Comparison of ENCODE assay signal across 7 cellular contexts in genomic region chr16:153129-153521, GRCh38. TPM values are rescaled to one million over a fixed set of nuclear protein-coding genes. Genes with fewer than 3 reads are reported as not detected.
A peak's percentile ranks its signal among the peaks of the same experiment; 100 is the strongest.
DNase-seq lines count a peak whose midpoint lies in the region; ATAC-seq and TF ChIP-seq lines count a peak whose summit lies in the region.
"Not testable (repeated sequence)": the region's sequence is repeated elsewhere in the genome, so short reads cannot be mapped to it uniquely, and the experiment has no call there.
"Had no signal": no experiment of that assay in that cellular context is flagged by ENCODE, and none has a peak within 500 bp of the region (broad histone marks: within the 10 kb centered on the region; RNA-seq: fewer than 3 reads in every experiment).

No MANE protein-coding gene starts in this region.

- not testable (repeated sequence) for H3K9me3 Mint-ChIP-seq in stimulated activated effector memory CD8-positive, alpha-beta T cell treated with anti-CD3 and anti-CD28 coated beads, Interleukin-12 subunit alpha, Interleukin-12 subunit beta, amount 100 ng/mL, for 72 hours

- H3K4me1 Mint-ChIP-seq in stimulated activated effector memory CD8-positive, alpha-beta T cell treated with anti-CD3 and anti-CD28 coated beads, Interleukin-12 subunit alpha, Interleukin-12 subunit beta, amount 100 ng/mL, for 72 hours: not testable (repeated sequence)

- H3K4me1 ChIP-seq in body of pancreas: peaks cover 10% of the 10 kb centered on the region

- not testable (repeated sequence) for H3K27ac Mint-ChIP-seq in stimulated activated effector memory CD8-positive, alpha-beta T cell treated with anti-CD3 and anti-CD28 coated beads, Interleukin-12 subunit alpha, Interleukin-12 subunit beta, amount 100 ng/mL, for 72 hours

- intact Hi-C loops in body of pancreas (cut with DNase I): not testable (repeated sequence)

- WGBS in body of pancreas, 2 donors: 51 to 67% methylated on average over 5 of the region's 6 CpGs

- not testable (repeated sequence) for TF ChIP-seq CTCF in body of pancreas (IDR thresholded peaks at IDR 0.05)

- not testable (repeated sequence) for H3K27me3 ChIP-seq in body of pancreas

- not testable (repeated sequence) for DNase-seq in body of pancreas; stimulated activated effector memory CD8-positive, alpha-beta T cell treated with anti-CD3 and anti-CD28 coated beads, Interleukin-12 subunit alpha, Interleukin-12 subunit beta, amount 100 ng/mL, for 72 hours (ENCODE audit: low spot score in 2 of 2)

- H3K9me3 ChIP-seq in body of pancreas: not testable (repeated sequence)

- H3K36me3 ChIP-seq in body of pancreas (replicated peaks in 1 of 2; ENCODE audit: insufficient read depth in 1 of 2, low read depth in 2 of 2): not testable (repeated sequence)

- H3K36me3 Mint-ChIP-seq in stimulated activated effector memory CD8-positive, alpha-beta T cell treated with anti-CD3 and anti-CD28 coated beads, Interleukin-12 subunit alpha, Interleukin-12 subunit beta, amount 100 ng/mL, for 72 hours: not testable (repeated sequence)

- H3K27ac ChIP-seq in body of pancreas: not testable (repeated sequence)

- TF ChIP-seq POLR2A in body of pancreas (IDR thresholded peaks at IDR 0.05): not testable (repeated sequence)

- ATAC-seq in body of pancreas: peak; percentile 19
- ATAC-seq in stimulated activated effector memory CD8-positive, alpha-beta T cell treated with anti-CD3 and anti-CD28 coated beads, Interleukin-12 subunit alpha, Interleukin-12 subunit beta, amount 100 ng/mL, for 72 hours: peak; percentile 38

- not testable (repeated sequence) for H3K4me3 ChIP-seq in body of pancreas

- H3K4me3 Mint-ChIP-seq in stimulated activated effector memory CD8-positive, alpha-beta T cell treated with anti-CD3 and anti-CD28 coated beads, Interleukin-12 subunit alpha, Interleukin-12 subunit beta, amount 100 ng/mL, for 72 hours: peak overlapping the region; percentile 30

RNA-seq across cellular contexts. Expression of gene HBZ, which starts 0.7 kb away (rescaled TPM):
- total RNA-seq in body of pancreas: not detected
- total RNA-seq: activated CD4-positive, alpha-beta memory T cell treated with anti-CD3 and anti-CD28 coated beads, Interleukin-2, amount 10 ng/mL, durations not matched to agents 7 days and 5 days; Daoy; fibroblast of villous mesenchyme; mesenteric fat pad; tibial nerve had no signal

RNA-seq across cellular contexts. Expression of gene HBM, which starts 12.7 kb away (rescaled TPM):
- not detected for total RNA-seq in body of pancreas
- total RNA-seq: activated CD4-positive, alpha-beta memory T cell treated with anti-CD3 and anti-CD28 coated beads, Interleukin-2, amount 10 ng/mL, durations not matched to agents 7 days and 5 days; Daoy; fibroblast of villous mesenchyme; mesenteric fat pad had no signal

RNA-seq across cellular contexts. Expression of gene NPRL3, which starts 14.7 kb away (rescaled TPM):
- total RNA-seq in body of pancreas: 10 to 100 TPM; 10.6 to 23.7 TPM

RNA-seq across cellular contexts. Expression of gene HBA2, which starts 19.6 kb away (rescaled TPM):
- total RNA-seq in body of pancreas: 10 to 100 TPM in 1 of 2 donors, 1 to 10 TPM in 1; 6.0 to 23.4 TPM
- total RNA-seq: activated CD4-positive, alpha-beta memory T cell treated with anti-CD3 and anti-CD28 coated beads, Interleukin-2, amount 10 ng/mL, durations not matched to agents 7 days and 5 days; fibroblast of villous mesenchyme had no signal

RNA-seq across cellular contexts. Expression of gene HBA1, which starts 23.4 kb away (rescaled TPM):
- total RNA-seq in body of pancreas: not detected
- total RNA-seq: activated CD4-positive, alpha-beta memory T cell treated with anti-CD3 and anti-CD28 coated beads, Interleukin-2, amount 10 ng/mL, durations not matched to agents 7 days and 5 days; Daoy; fibroblast of villous mesenchyme had no signal
